In the genomic region with DNA sequence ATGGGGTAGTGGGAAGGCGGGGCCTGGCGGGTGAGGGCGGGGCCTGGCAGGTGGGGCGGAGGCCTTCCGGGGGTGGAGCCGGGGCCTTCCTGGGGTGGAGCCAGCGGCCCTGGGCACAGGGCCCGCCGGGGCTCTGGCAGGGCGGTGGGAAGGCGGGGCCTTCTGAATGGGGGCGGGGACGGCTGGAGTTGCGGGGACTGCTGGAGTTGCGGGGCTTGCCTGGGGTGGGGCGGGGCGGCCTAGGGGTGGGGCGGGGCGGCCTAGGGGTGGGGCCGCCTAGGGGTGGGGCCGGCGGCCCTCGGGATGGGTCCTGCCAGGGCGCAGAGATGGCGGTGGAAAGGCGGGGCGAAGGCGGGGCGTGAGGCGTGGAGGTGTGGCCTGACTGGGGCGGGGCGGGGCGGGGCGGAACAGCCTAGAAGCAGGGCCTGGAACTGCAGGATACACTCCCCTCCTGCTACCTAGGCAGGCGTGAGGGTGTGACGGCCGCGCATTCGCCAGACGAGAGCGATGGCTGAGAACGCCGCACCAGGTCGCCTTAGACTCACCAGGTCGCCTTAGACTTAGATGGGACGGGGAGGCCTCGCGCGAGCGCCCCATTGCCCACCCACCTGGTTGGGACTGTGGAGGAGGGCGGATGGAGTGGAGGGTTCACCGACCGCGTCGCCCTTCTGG, we compare ENCODE assay signal across 8 cellular contexts. TPM values are rescaled to one million over a fixed set of nuclear protein-coding genes. Genes with fewer than 3 reads are reported as not detected.
DNase-seq lines count a peak whose midpoint lies in the region; ATAC-seq and TF ChIP-seq lines count a peak whose summit lies in the region.

No MANE protein-coding gene starts in this region.

- POLR2A ChIA-PET in activated B cell treated with CpG ODN at 0.5 μM for 24 hours (lab: Charles Lee) = no interaction called here

- H3K9me3 ChIP-seq in breast epithelium = no peaks in the 10 kb centered on the region

- CTCF ChIA-PET in activated B cell treated with CpG ODN at 0.5 μM for 24 hours (lab: Charles Lee) = no interaction called here

- TF ChIP-seq POLR2A in breast epithelium (IDR thresholded peaks at IDR 0.05) = no peak

- H3K4me1 Mint-ChIP-seq in activated B cell treated with CpG ODN at 0.5 μM for 24 hours = peaks cover 12% of the 10 kb centered on the region
- H3K4me1 Mint-ChIP-seq in immature natural killer cell = peaks cover 0 to 6% of the 10 kb centered on the region in 2 donors

- H3K27ac Mint-ChIP-seq in activated B cell treated with CpG ODN at 0.5 μM for 24 hours = no peak overlapping the region
- H3K27ac Mint-ChIP-seq in immature natural killer cell = no peak overlapping the region

- intact Hi-C loops in activated B cell treated with CpG ODN at 0.5 μM for 24 hours (cut with micrococcal nuclease) (loop anchor here (2.0 kb wide), 2 partner anchors 17 to 131 kb away; no protein-coding TSS in a partner anchor), breast epithelium (cut with DNase I; ENCODE audit: low total_unique reads) (no loop called here)

- H3K4me3 ChIP-seq in breast epithelium = peak overlapping the region; percentile 21 to 68 (median 57)

- DNase-seq in NCI-H82 (lab: John Stamatoyannopoulos, UW) = peak; percentile 56
- DNase-seq in NCI-H82 treated with DMSO at 0.1 percent for 48 hours (lab: John Stamatoyannopoulos, UW; ENCODE audit: unreplicated experiment) = no peak
- DNase-seq in activated B cell treated with CpG ODN at 0.5 μM for 24 hours = peak; percentile 84
- peak; percentile 81 to 92 for DNase-seq in breast epithelium (ENCODE audit: low spot score in 2 of 2)
- peak; percentile 69 to 73 (median 71) for DNase-seq in immature natural killer cell
- peak; percentile 77 to 78 for DNase-seq in stimulated activated CD4-positive, alpha-beta T cell treated with anti-CD3 and anti-CD28 coated beads, Interleukin-15, amount 100 ng/mL, for 48 hours (ENCODE audit: low read depth in 2 of 2)
- no peak for DNase-seq in NCI-H1694 treated with DMSO at 0.1 percent for 48 hours (lab: John Stamatoyannopoulos, UW)

- peak overlapping the region; percentile 70 to 81 for H3K27ac ChIP-seq in breast epithelium

- H3K4me3 Mint-ChIP-seq in activated B cell treated with CpG ODN at 0.5 μM for 24 hours = peak overlapping the region; percentile 70
- peak overlapping the region; percentile 55 to 76 (median 67) for H3K4me3 Mint-ChIP-seq in immature natural killer cell

- TF ChIP-seq CTCF in activated B cell treated with CpG ODN at 0.5 μM for 24 hours (IDR thresholded peaks at IDR 0.05) (no peak), breast epithelium (IDR thresholded peaks at IDR 0.05) (no peak)

- H3K36me3 Mint-ChIP-seq in activated B cell treated with CpG ODN at 0.5 μM for 24 hours (ENCODE audit: low read depth) = no peaks in the 10 kb centered on the region
- no peaks in the 10 kb centered on the region for H3K36me3 Mint-ChIP-seq in immature natural killer cell

- H3K9me3 Mint-ChIP-seq in activated B cell treated with CpG ODN at 0.5 μM for 24 hours (no peaks in the 10 kb centered on the region), immature natural killer cell (peaks cover 0 to 2% (median 0%) of the 10 kb centered on the region in 6 donors)

- no peaks in the 10 kb centered on the region for H3K36me3 ChIP-seq in breast epithelium

- H3K27me3 Mint-ChIP-seq in activated B cell treated with CpG ODN at 0.5 μM for 24 hours (no peaks in the 10 kb centered on the region), immature natural killer cell (ENCODE audit: low read depth in 3 of 3) (peaks cover 0 to 4% (median 0%) of the 10 kb centered on the region in 3 donors)

- no peaks in the 10 kb centered on the region for H3K4me1 ChIP-seq in breast epithelium

- H3K27me3 ChIP-seq in breast epithelium = no peaks in the 10 kb centered on the region

- ATAC-seq in HG03439 (IDR thresholded peaks at IDR 0.05; ENCODE audit: unreplicated experiment) (peak; percentile 76), activated B cell treated with CpG ODN at 0.5 μM for 24 hours (ENCODE audit: low read depth) (peak; percentile 89)

RNA-seq across cellular contexts. Expression of gene RRP7A, which starts 19.3 kb away (rescaled TPM):
- total RNA-seq in activated B cell treated with CpG ODN at 0.5 μM for 24 hours = 129 and 135 TPM in 2 replicates
- total RNA-seq in breast epithelium = 10 to 100 TPM; 19.0 to 31.8 (median 25.6) TPM
- 10 to 100 TPM; 54.3 to 78.2 (median 62.3) TPM for polyA plus RNA-seq in immature natural killer cell

RNA-seq across cellular contexts. Expression of gene SERHL2, which starts 53.5 kb away (rescaled TPM):
- 0.91 and 1.7 TPM in 2 replicates for total RNA-seq in activated B cell treated with CpG ODN at 0.5 μM for 24 hours
- 10 to 100 TPM in 2 of 3 donors, 1 to 10 TPM in 1; 1.3 to 64.2 (median 16.7) TPM for total RNA-seq in breast epithelium
- 1 to 10 TPM in 1 of 3 donors, not detected in 2; 1.9 TPM for polyA plus RNA-seq in immature natural killer cell

Comparison
In these comparisons a context has a peak if more than half of its experiments do, and no peak if none do; other contexts are left out.
1. DNase-seq: peak in NCI-H82 (single experiment), activated B cell treated with CpG ODN at 0.5 μM for 24 hours (single experiment), breast epithelium (2 of 2), immature natural killer cell (3 of 3) and stimulated activated CD4-positive, alpha-beta T cell treated with anti-CD3 and anti-CD28 coated beads, Interleukin-15, amount 100 ng/mL, for 48 hours (2 of 2); none in NCI-H82 treated with DMSO at 0.1 percent for 48 hours (single experiment) and NCI-H1694 treated with DMSO at 0.1 percent for 48 hours (single experiment).